In the genomic region with DNA sequence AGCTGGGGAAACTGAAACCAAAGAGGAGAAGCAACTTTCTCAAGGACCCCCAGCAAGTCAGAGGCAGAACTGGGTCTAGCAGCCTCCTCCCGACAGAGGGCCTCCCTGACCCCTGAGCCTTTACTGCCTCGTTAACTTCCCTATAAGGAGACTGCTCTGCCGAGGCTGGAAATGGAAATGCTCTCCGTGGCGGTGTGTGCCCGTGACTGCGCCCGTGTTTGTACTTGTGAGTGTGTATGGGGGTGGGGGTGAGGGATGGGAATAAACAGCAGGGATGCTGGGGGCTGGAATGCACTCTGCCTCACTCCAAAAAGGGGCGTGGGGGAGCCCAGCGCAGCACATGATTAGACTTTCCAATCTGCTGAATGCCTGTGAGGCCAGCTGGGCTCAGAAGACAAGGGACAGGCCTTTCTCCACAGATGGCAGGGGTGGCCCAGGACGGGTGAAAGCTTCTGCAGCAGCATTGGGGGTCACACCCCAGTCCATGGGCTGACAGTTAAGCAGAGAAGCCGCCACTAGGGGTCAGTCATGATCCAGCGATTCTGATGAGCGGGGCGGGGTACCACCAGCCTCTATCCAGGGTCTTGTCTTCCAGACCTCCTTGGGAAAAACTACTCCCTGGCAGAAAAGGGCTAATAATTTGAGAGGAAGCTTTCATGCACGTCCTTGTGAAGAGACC, we compare ENCODE assay signal across 8 cellular contexts. TPM values are rescaled to one million over a fixed set of nuclear protein-coding genes. Genes with fewer than 3 reads are reported as not detected.
A peak's percentile ranks its signal among the peaks of the same experiment; 100 is the strongest.
DNase-seq lines count a peak whose midpoint lies in the region; ATAC-seq, FAIRE-seq and TF ChIP-seq lines count a peak whose summit lies in the region.

No MANE protein-coding gene starts in this region.

- TF ChIP-seq POLR2A in GM12878 (IDR thresholded peaks at IDR 0.05; ENCODE audit: low read depth, low read length): no peak

- no peak overlapping the region for H3K4me2 ChIP-seq in GM12878 (ENCODE audit: control insufficient read depth, insufficient read depth)

- intact Hi-C loops in GM12878 (cut with micrococcal nuclease; ENCODE audit: unreplicated experiment): loop anchor here (1.0 to 10.0 kb wide), 2 partner anchors 228 to 353 kb away; no protein-coding TSS in a partner anchor

- H4K20me1 ChIP-seq in GM12878 (ENCODE audit: control insufficient read depth, insufficient read depth): no peaks in the 10 kb centered on the region

- FAIRE-seq in GM12878 (lab: Jason Lieb, UNC): no peak

- H3K36me3 ChIP-seq in GM06990 (ENCODE audit: control insufficient read depth, insufficient read depth, low read length) (no peaks in the 10 kb centered on the region), GM12878 (ENCODE audit: control insufficient read depth in 2 of 2, insufficient read depth in 2 of 2, low read length in 1 of 2) (no peaks in the 10 kb centered on the region)

- H2AFZ ChIP-seq in GM12878 (ENCODE audit: control insufficient read depth, low read depth, low read length): no peak overlapping the region

- 6% methylated on average over 16 of the region's 16 CpGs for WGBS in GM12878 (ENCODE audit: insufficient coverage, insufficient replicate concordance, low lambda C conversion rate, missing lambda C conversion rate)

- no peaks in the 10 kb centered on the region for H3K9me3 ChIP-seq in GM12878 (replicated peaks; ENCODE audit: control insufficient read depth, insufficient read depth, low read length)

- ATAC-seq in GM12878 (peak; percentile 88), HG03565 (IDR thresholded peaks at IDR 0.05; ENCODE audit: unreplicated experiment) (no peak), GM21717 (IDR thresholded peaks at IDR 0.05; ENCODE audit: unreplicated experiment) (no peak)

- TF ChIP-seq RAD21 in Ishikawa (IDR thresholded peaks at IDR 0.05; ENCODE audit: low read depth) (peak; percentile 84), GM12878 (IDR thresholded peaks at IDR 0.05; ENCODE audit: insufficient read depth, low read depth, low read length) (peak; percentile 67)

- TF ChIP-seq EP300 in Ishikawa (IDR thresholded peaks at IDR 0.05; ENCODE audit: borderline replicate concordance) (no peak), GM12878 (IDR thresholded peaks at IDR 0.05; ENCODE audit: borderline replicate concordance in 1 of 2, control insufficient read depth in 1 of 2, low read depth in 2 of 2, low read length in 2 of 2) (no peak)

- peaks cover 6% of the 10 kb centered on the region for H3K4me1 Mint-ChIP-seq in T-helper 2 cell treated with Interferon-gamma antibody and Interleukin-4, amounts not matched to agents 5 μg/mL and 100 μg/mL, for 36 hours (ENCODE audit: low read depth)

- no peak for DNase-seq in GM06990 (ENCODE audit: extremely low read depth, insufficient read length)
- DNase-seq in T-helper 2 cell treated with Interferon-gamma antibody and Interleukin-4, amounts not matched to agents 5 μg/mL and 100 μg/mL, for 36 hours (ENCODE audit: low spot score): peak; percentile 16
- DNase-seq in GM12878 (ENCODE audit: low read depth, low spot score): no peak
- peak; percentile 81 for DNase-seq in iPS-NIHi7 (ENCODE audit: extremely low spot score)
- DNase-seq in stimulated activated CD4-positive, alpha-beta T cell treated with anti-CD3 and anti-CD28 coated beads, Interleukin-12 subunit alpha, Interleukin-12 subunit beta, amount 100 ng/mL, for 4 hours: peak; percentile 60

- CTCF ChIA-PET in GM12878 (lab: Yijun Ruan, JAX): interaction anchor here (0.9 to 3.9 kb wide), 11 partner anchors 9 to 353 kb away, joined by 3 to 53 read pairs (median 7); no protein-coding TSS in a partner anchor

- H3K36me3 Mint-ChIP-seq in T-helper 2 cell treated with Interferon-gamma antibody and Interleukin-4, amounts not matched to agents 5 μg/mL and 100 μg/mL, for 36 hours (ENCODE audit: low read depth): no peaks in the 10 kb centered on the region

- no peak overlapping the region for H3K27ac ChIP-seq in GM12878 (ENCODE audit: control insufficient read depth, insufficient read depth)

- no peaks in the 10 kb centered on the region for H3K9me3 Mint-ChIP-seq in T-helper 2 cell treated with Interferon-gamma antibody and Interleukin-4, amounts not matched to agents 5 μg/mL and 100 μg/mL, for 36 hours

- BruUV-seq in GM12878 (replicated peaks; lab: Mats Ljungman, UMichigan): no TSS peak

- in situ Hi-C loops in GM12878 (cut with MboI): loop anchor here (25.0 kb wide), 1 partner anchor 355 kb away; no protein-coding TSS in a partner anchor

- no peaks in the 10 kb centered on the region for H3K27me3 ChIP-seq in GM06990 (replicated peaks; ENCODE audit: control insufficient read depth, insufficient read depth, low read length)
- no peaks in the 10 kb centered on the region for H3K27me3 ChIP-seq in GM12878 (replicated peaks in 1 of 2; ENCODE audit: control insufficient read depth in 2 of 2, insufficient read depth in 2 of 2, low read length in 1 of 2)

- no peaks in the 10 kb centered on the region for H3K79me2 ChIP-seq in GM12878 (ENCODE audit: control insufficient read depth, insufficient read depth, low read length)

- TF ChIP-seq CTCF in GM06990 (IDR thresholded peaks at IDR 0.05; ENCODE audit: insufficient read depth, low read length, poor library complexity, severe bottlenecking) (peak; percentile 77), GM12878 (IDR thresholded peaks at IDR 0.05 in 2 of 3, conservative IDR thresholded peaks at IDR 0.05 in 1 of 3; ENCODE audit: control insufficient read depth in 2 of 3, extremely low read depth in 1 of 3, insufficient read depth in 1 of 3, low read depth in 3 of 3, low read length in 3 of 3) (peak; percentile 58 to 76 (median 68))

- peak overlapping the region; percentile 22 for H3K4me3 Mint-ChIP-seq in T-helper 2 cell treated with Interferon-gamma antibody and Interleukin-4, amounts not matched to agents 5 μg/mL and 100 μg/mL, for 36 hours

- H3K4me3 ChIP-seq in GM06990 (replicated peaks; ENCODE audit: low read depth, low read length): no peak overlapping the region
- H3K4me3 ChIP-seq in GM12878: no peak overlapping the region

- H3K27ac Mint-ChIP-seq in T-helper 2 cell treated with Interferon-gamma antibody and Interleukin-4, amounts not matched to agents 5 μg/mL and 100 μg/mL, for 36 hours: no peak overlapping the region

- SMC1A ChIA-PET in GM12878 (lab: Charles Lee; ENCODE audit: uncharacterized antibody, unreplicated experiment): interaction anchor here (1.1 to 1.5 kb wide), 4 partner anchors 14 to 109 kb away, joined by 3 to 5 read pairs (median 3); no protein-coding TSS in a partner anchor

- H3K27me3 Mint-ChIP-seq in T-helper 2 cell treated with Interferon-gamma antibody and Interleukin-4, amounts not matched to agents 5 μg/mL and 100 μg/mL, for 36 hours (ENCODE audit: low read depth): peaks cover 4% of the 10 kb centered on the region

- H3K9ac ChIP-seq in GM12878 (ENCODE audit: control insufficient read depth, insufficient read depth, low read length): no peak overlapping the region

- RAD21 ChIA-PET in GM12878 (lab: Charles Lee; ENCODE audit: unreplicated experiment): interaction anchor here (1.0 to 4.1 kb wide), 4 partner anchors 57 to 173 kb away, joined by 4 to 31 read pairs (median 16); no protein-coding TSS in a partner anchor

- POLR2A ChIA-PET in GM12878 (lab: Charles Lee): no interaction called here

- no peaks in the 10 kb centered on the region for H3K4me1 ChIP-seq in GM12878 (ENCODE audit: control insufficient read depth, insufficient read depth, low read length)

TF ChIP-seq in GM12878, 131 proteins besides CTCF, POLR2A, EP300 and RAD21:
- TF ChIP-seq, protein P1, sequence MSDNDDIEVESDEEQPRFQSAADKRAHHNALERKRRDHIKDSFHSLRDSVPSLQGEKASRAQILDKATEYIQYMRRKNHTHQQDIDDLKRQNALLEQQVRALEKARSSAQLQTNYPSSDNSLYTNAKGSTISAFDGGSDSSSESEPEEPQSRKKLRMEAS (IDR thresholded peaks at IDR 0.05; ENCODE audit: low read depth, low read length): no peak
- TF ChIP-seq CBX3 (IDR thresholded peaks at IDR 0.05; ENCODE audit: borderline replicate concordance, low read depth) (no peak), SMC3 (IDR thresholded peaks at IDR 0.05; ENCODE audit: borderline replicate concordance, low read length) (peak; percentile 36; the same call in 1 of the 2 replicates), NR2C1 (IDR thresholded peaks at IDR 0.05) (no peak)

RNA-seq across cellular contexts. Expression of a gene that starts 26.8 kb away (rescaled TPM):
- 37.7 and 41.4 TPM in 2 replicates for total RNA-seq in GM12878 (2013; cell fraction: nucleolus; rRNA removed)
- total RNA-seq in GM12878 (2014; rRNA removed) (27.7 and 34.3 TPM in 2 replicates), GM12878 (2014; rRNA removed; fragmentation: Illumina TruSeq; extraction: Trizol) (39.7 and 43.0 TPM in 2 replicates), GM12878 (2021) (36.4 and 42.3 TPM in 2 replicates)
- polyA plus RNA-seq in GM12878 (2011; ENCODE audit: low read depth): 14.3 TPM
- polyA plus RNA-seq in GM12878 (2011; rRNA removed) (23.8 and 38.7 TPM in 2 replicates), GM12878 (2014; fragmentation: Illumina TruSeq; extraction: Trizol) (56.8 and 71.1 TPM in 2 replicates), GM12878 (2014; fragmentation: Nextera tagmentation; extraction: Ambion mirVana) (10 to 100 TPM; 29.1 to 40.4 TPM), GM12878 (2014; rRNA removed) (30.7 and 37.0 TPM in 2 replicates), GM12878 (2016; fragmentation: Nextera tagmentation; extraction: Ambion mirVana) (10 to 100 TPM; 44.9 to 46.9 TPM)
- 5.9 and 6.9 TPM in 2 replicates for polyA plus RNA-seq in GM12878 (2011; cell fraction: cytosol; rRNA removed)
- 16.4 and 23.1 TPM in 2 replicates for polyA plus RNA-seq in GM12878 (2011; cell fraction: nucleus; rRNA removed)
- polyA plus RNA-seq in GM12878 (2012): 23.6 and 23.9 TPM in 2 replicates
- 10.3 and 11.2 TPM in 2 replicates for polyA minus RNA-seq in GM12878 (2011; rRNA and poly(A)+ RNA removed)
- 8.6 and 8.8 TPM in 2 replicates for polyA minus RNA-seq in GM12878 (2011; cell fraction: cytosol; rRNA and poly(A)+ RNA removed)
- 13.2 and 25.7 TPM in 2 replicates for polyA minus RNA-seq in GM12878 (2011; cell fraction: nucleus; rRNA and poly(A)+ RNA removed)

RNA-seq across cellular contexts. Expression of a gene that starts 27.2 kb away (rescaled TPM):
- 68.9 and 73.3 TPM in 2 replicates for total RNA-seq in GM12878 (2013; cell fraction: nucleolus; rRNA removed)
- 19.3 and 23.5 TPM in 2 replicates for total RNA-seq in GM12878 (2014; rRNA removed)
- total RNA-seq in GM12878 (2014; rRNA removed; fragmentation: Illumina TruSeq; extraction: Trizol): 17.1 and 18.0 TPM in 2 replicates
- 14.4 and 17.3 TPM in 2 replicates for total RNA-seq in GM12878 (2021)
- 17.5 TPM for polyA plus RNA-seq in GM12878 (2011; ENCODE audit: low read depth)
- polyA plus RNA-seq in GM12878 (2011; rRNA removed): 19.0 and 24.1 TPM in 2 replicates
- polyA plus RNA-seq in GM12878 (2011; cell fraction: cytosol; rRNA removed): 8.9 and 10.4 TPM in 2 replicates
- polyA plus RNA-seq in GM12878 (2011; cell fraction: nucleus; rRNA removed): 21.0 and 23.7 TPM in 2 replicates
- polyA plus RNA-seq in GM12878 (2012): 21.0 and 21.5 TPM in 2 replicates
- polyA plus RNA-seq in GM12878 (2014; fragmentation: Illumina TruSeq; extraction: Trizol): 19.3 and 23.2 TPM in 2 replicates
- polyA plus RNA-seq in GM12878 (2014; fragmentation: Nextera tagmentation; extraction: Ambion mirVana): 10 to 100 TPM; 43.6 to 63.4 TPM
- polyA plus RNA-seq in GM12878 (2014; rRNA removed): 21.3 and 22.4 TPM in 2 replicates
- 10 to 100 TPM; 37.7 to 41.9 TPM for polyA plus RNA-seq in GM12878 (2016; fragmentation: Nextera tagmentation; extraction: Ambion mirVana)
- 6.4 and 10.7 TPM in 2 replicates for polyA minus RNA-seq in GM12878 (2011; rRNA and poly(A)+ RNA removed)
- polyA minus RNA-seq in GM12878 (2011; cell fraction: cytosol; rRNA and poly(A)+ RNA removed): 2.0 and 2.7 TPM in 2 replicates
- 10.6 and 14.6 TPM in 2 replicates for polyA minus RNA-seq in GM12878 (2011; cell fraction: nucleus; rRNA and poly(A)+ RNA removed)

Comparison
In these comparisons a context has a peak if more than half of its experiments do, and no peak if none do; other contexts are left out.
1. DNase-seq: peak in T-helper 2 cell treated with Interferon-gamma antibody and Interleukin-4, amounts not matched to agents 5 μg/mL and 100 μg/mL, for 36 hours (single experiment), iPS-NIHi7 (single experiment) and stimulated activated CD4-positive, alpha-beta T cell treated with anti-CD3 and anti-CD28 coated beads, Interleukin-12 subunit alpha, Interleukin-12 subunit beta, amount 100 ng/mL, for 4 hours (single experiment); none in GM06990 (single experiment) and GM12878 (single experiment).